1 cellular context compared by ENCODE assay signal in genomic region chr5:1396029-1396816, GRCh38.
TF ChIP-seq lines count a peak whose summit lies in the region.

No MANE protein-coding gene starts in this region.

TF ChIP-seq in A549, 52 proteins besides CTCF, POLR2A, EP300 and RAD21 (continued from another document):
- TF ChIP-seq EHMT2 (IDR thresholded peaks at IDR 0.05; ENCODE audit: low read depth) (no peak), CHD2 (IDR thresholded peaks at IDR 0.05; ENCODE audit: low read length, partially characterized antibody) (no peak)
